ENCODE assay signal across 21 cellular contexts in the genomic region with DNA sequence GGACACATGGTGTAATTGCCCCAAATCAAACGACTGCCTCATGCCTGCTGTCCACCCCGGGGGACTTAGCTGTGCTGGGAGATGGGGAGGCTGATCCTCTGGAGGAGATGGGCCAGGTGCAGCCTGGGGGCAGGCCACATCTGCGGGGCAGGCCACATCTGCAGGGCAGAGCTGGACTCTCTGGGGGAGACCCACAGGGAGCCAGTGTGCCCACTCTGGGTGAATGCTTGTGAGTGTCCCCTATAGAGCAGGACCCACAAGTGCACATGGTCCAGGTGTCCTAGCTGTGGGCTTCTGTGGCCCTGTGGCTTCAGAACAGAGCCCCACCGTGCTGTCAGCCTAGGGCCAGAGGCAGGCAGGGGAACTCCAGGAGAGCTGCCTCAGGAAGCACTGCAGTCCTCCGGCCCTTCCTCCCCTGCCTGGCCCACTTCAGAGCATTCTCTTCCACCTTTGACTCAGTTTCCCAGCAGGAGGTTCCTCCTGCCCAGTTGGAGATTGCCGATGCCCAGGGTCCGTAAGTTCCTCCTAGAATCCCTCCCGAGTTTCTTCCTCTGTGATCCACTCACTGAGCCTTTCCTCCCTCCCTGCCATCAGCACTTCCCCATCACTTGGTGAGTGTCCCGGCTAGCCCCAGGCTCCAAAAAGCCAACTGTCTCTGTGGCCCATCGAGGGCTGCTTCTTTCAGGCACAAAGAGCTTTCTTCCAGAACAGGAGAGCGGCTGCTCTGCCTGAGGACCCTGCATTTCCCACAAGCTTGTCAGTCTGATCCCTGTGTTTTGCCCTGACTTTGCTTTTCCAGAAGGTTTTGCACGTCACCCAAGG. TPM values are rescaled to one million over a fixed set of nuclear protein-coding genes. Genes with fewer than 3 reads are reported as not detected.
"Had no signal": no experiment of that assay in that cellular context is flagged by ENCODE, and none has a peak within 500 bp of the region (broad histone marks: within the 10 kb centered on the region; RNA-seq: fewer than 3 reads in every experiment).

No MANE protein-coding gene starts in this region.

- H3K9me3 Mint-ChIP-seq: activated CD8-positive, alpha-beta T cell treated with anti-CD3 and anti-CD28 coated beads for 36 hours; activated naive CD4-positive, alpha-beta T cell treated with anti-CD3 and anti-CD28 coated beads for 36 hours; activated naive CD8-positive, alpha-beta T cell treated with anti-CD3 and anti-CD28 coated beads, Interleukin-2, amount 50 U/mL, for 24 hours; stimulated activated naive CD8-positive, alpha-beta T cell treated with anti-CD3 and anti-CD28 coated beads, Interleukin-15, amount 100 ng/mL, for 72 hours; WTC11 had no signal

- DNase-seq: activated CD4-positive, alpha-beta T cell treated with anti-CD3 and anti-CD28 coated beads for 4 hours; activated CD8-positive, alpha-beta T cell treated with anti-CD3 and anti-CD28 coated beads for 36 hours; activated naive CD4-positive, alpha-beta T cell treated with anti-CD3 and anti-CD28 coated beads for 36 hours; activated naive CD8-positive, alpha-beta T cell treated with anti-CD3 and anti-CD28 coated beads, Interleukin-2, amount 50 U/mL, for 24 hours; dermis blood vessel endothelial cell; gastrocnemius medialis; heart left ventricle; left colon; mammary epithelial cell; naive B cell; stimulated activated CD4-positive, alpha-beta T cell treated with anti-CD3 and anti-CD28 coated beads, Interleukin-4, amount 100 ng/mL, for 4 hours; stimulated activated CD8-positive, alpha-beta memory T cell treated with anti-CD3 and anti-CD28 coated beads, Interleukin-4, amount 100 ng/mL, for 48 hours; T-helper 2 cell; uterus had no signal

- H3K27ac Mint-ChIP-seq: activated CD8-positive, alpha-beta T cell treated with anti-CD3 and anti-CD28 coated beads for 36 hours; activated naive CD4-positive, alpha-beta T cell treated with anti-CD3 and anti-CD28 coated beads for 36 hours; activated naive CD8-positive, alpha-beta T cell treated with anti-CD3 and anti-CD28 coated beads, Interleukin-2, amount 50 U/mL, for 24 hours; naive B cell; WTC11 had no signal

- H3K4me3 ChIP-seq: gastrocnemius medialis, heart left ventricle, right atrium auricular region, skin epidermis, thoracic aorta, uterus had no signal

- H3K36me3 Mint-ChIP-seq: naive B cell, WTC11 had no signal

- H3K27me3 ChIP-seq: gastrocnemius medialis, right atrium auricular region, uterus had no signal

- H3K4me1 Mint-ChIP-seq: activated naive CD8-positive, alpha-beta T cell treated with anti-CD3 and anti-CD28 coated beads, Interleukin-2, amount 50 U/mL, for 24 hours; naive B cell; stimulated activated naive CD8-positive, alpha-beta T cell treated with anti-CD3 and anti-CD28 coated beads, Interleukin-15, amount 100 ng/mL, for 72 hours; WTC11 had no signal

- H3K9me3 ChIP-seq: gastrocnemius medialis, heart left ventricle, right atrium auricular region, thoracic aorta, uterus had no signal

- H3K27ac ChIP-seq: gastrocnemius medialis, heart left ventricle, right atrium auricular region, skin epidermis, thoracic aorta, uterus had no signal

- H3K4me3 Mint-ChIP-seq: activated CD8-positive, alpha-beta T cell treated with anti-CD3 and anti-CD28 coated beads for 36 hours; activated naive CD4-positive, alpha-beta T cell treated with anti-CD3 and anti-CD28 coated beads for 36 hours; activated naive CD8-positive, alpha-beta T cell treated with anti-CD3 and anti-CD28 coated beads, Interleukin-2, amount 50 U/mL, for 24 hours; naive B cell; stimulated activated naive CD8-positive, alpha-beta T cell treated with anti-CD3 and anti-CD28 coated beads, Interleukin-15, amount 100 ng/mL, for 72 hours; WTC11 had no signal

- H3K4me1 ChIP-seq: gastrocnemius medialis, heart left ventricle, right atrium auricular region, uterus had no signal

- H3K36me3 ChIP-seq: gastrocnemius medialis, heart left ventricle, right atrium auricular region, thoracic aorta, uterus had no signal

- H3K27me3 Mint-ChIP-seq: activated CD8-positive, alpha-beta T cell treated with anti-CD3 and anti-CD28 coated beads for 36 hours; activated naive CD8-positive, alpha-beta T cell treated with anti-CD3 and anti-CD28 coated beads, Interleukin-2, amount 50 U/mL, for 24 hours had no signal

- ATAC-seq: activated CD8-positive, alpha-beta T cell treated with anti-CD3 and anti-CD28 coated beads for 36 hours; activated naive CD8-positive, alpha-beta T cell treated with anti-CD3 and anti-CD28 coated beads, Interleukin-2, amount 50 U/mL, for 24 hours; gastrocnemius medialis; heart left ventricle; left colon; stimulated activated naive CD8-positive, alpha-beta T cell treated with anti-CD3 and anti-CD28 coated beads, Interleukin-15, amount 100 ng/mL, for 72 hours; WTC11 had no signal

RNA-seq across cellular contexts. Expression of a gene that starts 50.3 kb away (rescaled TPM):
- total RNA-seq: activated CD8-positive, alpha-beta T cell treated with anti-CD3 and anti-CD28 coated beads for 36 hours; activated naive CD4-positive, alpha-beta T cell treated with anti-CD3 and anti-CD28 coated beads for 36 hours; dermis blood vessel endothelial cell; epithelial cell of proximal tubule; mammary epithelial cell had no signal
- polyA plus RNA-seq: aorta, mammary epithelial cell had no signal
